Comparison of ENCODE assay signal across 24 cellular contexts in genomic region chr7:137480401-137480800, GRCh38.
"Had no signal": no experiment of that assay in that cellular context is flagged by ENCODE, and none has a peak within 500 bp of the region (broad histone marks: within the 10 kb centered on the region; RNA-seq: fewer than 3 reads in every experiment).

No MANE protein-coding gene starts in this region.

- H3K9me3 ChIP-seq: esophagus muscularis mucosa, ovary, psoas muscle, sigmoid colon, stomach, thyroid gland, vagina had no signal

- H3K27ac ChIP-seq: esophagus muscularis mucosa, foreskin keratinocyte, heart right ventricle, ovary, psoas muscle, sigmoid colon, stomach, thyroid gland, vagina had no signal

- H3K4me3 ChIP-seq: esophagus muscularis mucosa, heart right ventricle, lung, ovary, psoas muscle, sigmoid colon, stomach, thyroid gland, vagina had no signal

- H3K27me3 ChIP-seq: esophagus muscularis mucosa, foreskin keratinocyte, heart right ventricle, ovary, sigmoid colon, stomach, thyroid gland, vagina had no signal

- H3K4me1 ChIP-seq: esophagus muscularis mucosa, heart right ventricle, psoas muscle, sigmoid colon, stomach, thyroid gland, vagina had no signal

- ATAC-seq: foreskin keratinocyte; heart right ventricle; left ventricle myocardium superior; natural killer cell; psoas muscle; right cardiac atrium; stimulated activated effector memory CD8-positive, alpha-beta T cell treated with anti-CD3 and anti-CD28 coated beads, Interleukin-12 subunit alpha, Interleukin-12 subunit beta, amount 100 ng/mL, for 72 hours had no signal

- H3K36me3 ChIP-seq: esophagus muscularis mucosa, heart right ventricle, ovary, sigmoid colon, stomach, thyroid gland, vagina had no signal

- DNase-seq: dermis blood vessel endothelial cell; effector memory CD4-positive, alpha-beta T cell; foreskin keratinocyte; glutamatergic neuron; heart right ventricle; hippocampal formation; left ventricle myocardium superior; natural killer cell; occipital lobe; ovary; posterior cingulate gyrus; psoas muscle; right cardiac atrium; sigmoid colon; stimulated activated CD4-positive, alpha-beta T cell treated with anti-CD3 and anti-CD28 coated beads, Interleukin-2, amount 100 ng/mL, for 24 hours; stimulated activated CD4-positive, alpha-beta T cell treated with anti-CD3 and anti-CD28 coated beads, Interleukin-4, amount 100 ng/mL, for 24 hours; stimulated activated naive CD4-positive, alpha-beta T cell treated with Interleukin-2 at 50 U/mL for 16 hours; stomach; thyroid gland; trophoblast cell had no signal
